Comparison of ENCODE assay signal across 17 cellular contexts in the genomic region with DNA sequence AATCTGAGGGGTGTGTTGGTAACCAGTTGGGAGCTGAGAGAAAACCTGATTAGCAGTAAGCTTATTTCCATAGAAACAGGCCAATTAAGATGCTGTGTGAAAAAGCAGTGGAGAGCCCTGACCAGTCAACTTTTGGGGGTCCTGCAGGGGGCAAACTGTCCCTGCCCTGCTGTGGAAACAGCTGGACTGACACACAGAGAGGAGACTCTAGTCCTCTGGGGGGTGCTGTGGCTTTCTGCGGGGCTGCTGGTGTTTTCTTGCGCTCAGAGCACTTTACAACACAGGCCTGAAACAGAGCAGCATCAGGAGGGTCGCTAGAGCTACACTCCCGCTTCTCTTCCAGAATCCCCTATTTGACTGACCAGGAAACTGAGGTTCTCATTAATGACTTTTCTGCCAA.
A peak's percentile ranks its signal among the peaks of the same experiment; 100 is the strongest.
DNase-seq lines count a peak whose midpoint lies in the region; ATAC-seq and TF ChIP-seq lines count a peak whose summit lies in the region.
"Had no signal": no experiment of that assay in that cellular context is flagged by ENCODE, and none has a peak within 500 bp of the region (broad histone marks: within the 10 kb centered on the region; RNA-seq: fewer than 3 reads in every experiment).

No MANE protein-coding gene starts in this region.

- no peak overlapping the region for H3K23ac ChIP-seq in trophoblast cell (ENCODE audit: low read length)

- H4K20me1 ChIP-seq in Loucy (ENCODE audit: insufficient read depth, low read length, poor library complexity, severe bottlenecking) = no peaks in the 10 kb centered on the region

- H4K91ac ChIP-seq in trophoblast cell (ENCODE audit: low read depth, low read length) = no peak overlapping the region

- H2AFZ ChIP-seq in Loucy (ENCODE audit: low read length) (no peak overlapping the region), trophoblast cell (ENCODE audit: insufficient read depth, low read length, poor library complexity) (no peak overlapping the region)

- no peaks in the 10 kb centered on the region for H3K79me2 ChIP-seq in Loucy (ENCODE audit: insufficient read depth, low read length)
- H3K79me2 ChIP-seq in trophoblast cell (ENCODE audit: control insufficient read depth, insufficient read depth, low read length, poor library complexity) = peaks cover 1% of the 10 kb centered on the region

- H2BK120ac ChIP-seq in trophoblast cell (ENCODE audit: insufficient read depth, low read length, poor library complexity) = no peak overlapping the region

- peaks cover 8% of the 10 kb centered on the region for H3K79me1 ChIP-seq in trophoblast cell (ENCODE audit: low read length)

- H3K9ac ChIP-seq in Loucy (ENCODE audit: low read depth, low read length, poor library complexity, severe bottlenecking) = no peak overlapping the region
- H3K9ac ChIP-seq in trophoblast cell (ENCODE audit: low read length) = no peak overlapping the region

- TF ChIP-seq CTCF in Loucy (conservative IDR thresholded peaks at IDR 0.05; ENCODE audit: low read length) = peak; percentile 69

- no peaks in the 10 kb centered on the region for H3F3A ChIP-seq in Loucy (ENCODE audit: low read depth)

- peak; percentile 29 for DNase-seq in activated CD8-positive, alpha-beta memory T cell treated with anti-CD3 and anti-CD28 coated beads, Interleukin-2, amount 50 U/mL, for 4 hours
- DNase-seq in activated CD8-positive, alpha-beta memory T cell treated with anti-CD3 and anti-CD28 coated beads, Interleukin-2, amount 50 U/mL, for 48 hours = no peak
- DNase-seq in ecto neural progenitor cell (ENCODE audit: low spot score) (peak; percentile 70), trophoblast cell (no peak), LoVo (ENCODE audit: low spot score) (no peak)
- DNase-seq: activated effector memory CD4-positive, alpha-beta T cell treated with Interleukin-2 at 50 U/mL for 16 hours; Caco-2; dorsolateral prefrontal cortex; SHP77; stimulated activated CD4-positive, alpha-beta T cell treated with anti-CD3 and anti-CD28 coated beads, Interleukin-4, amount 100 ng/mL, for 4 hours; stimulated activated naive CD4-positive, alpha-beta T cell treated with Interleukin-2 at 50 U/mL for 16 hours; T-helper 9 cell had no signal

- H3K18ac ChIP-seq in trophoblast cell (ENCODE audit: low read length) = no peak overlapping the region

- no peaks in the 10 kb centered on the region for H3K36me3 ChIP-seq in Loucy (ENCODE audit: insufficient read depth, low read length)
- H3K36me3 ChIP-seq in trophoblast cell (ENCODE audit: control insufficient read depth in 1 of 2, insufficient read depth in 2 of 2, low read length in 2 of 2) = no peaks in the 10 kb centered on the region
- H3K36me3 ChIP-seq: ascending aorta had no signal

- H3K27ac ChIP-seq in trophoblast cell (ENCODE audit: low read depth, low read length) = no peak overlapping the region
- H3K27ac ChIP-seq: ascending aorta, dorsolateral prefrontal cortex had no signal

- peak overlapping the region; percentile 45 for H2BK12ac ChIP-seq in trophoblast cell (ENCODE audit: low read length)

- no peaks in the 10 kb centered on the region for H3K27me3 ChIP-seq in Loucy (ENCODE audit: insufficient read depth, low read length, poor library complexity, severe bottlenecking)
- H3K27me3 ChIP-seq in trophoblast cell (ENCODE audit: insufficient read depth, low read length) = no peaks in the 10 kb centered on the region
- H3K27me3 ChIP-seq: ascending aorta, dorsolateral prefrontal cortex had no signal

- ATAC-seq in GM21528 (IDR thresholded peaks at IDR 0.05; ENCODE audit: low FRiP score, unreplicated experiment) (no peak), GM18517 (IDR thresholded peaks at IDR 0.05; ENCODE audit: unreplicated experiment) (no peak)
- ATAC-seq: HCT116 had no signal

- H4K12ac ChIP-seq in trophoblast cell (ENCODE audit: low read depth, low read length) = no peak overlapping the region

- H4K8ac ChIP-seq in trophoblast cell (ENCODE audit: low read depth, low read length) = no peak overlapping the region

- H3K4me2 ChIP-seq in Loucy (ENCODE audit: low read depth, low read length, poor library complexity, severe bottlenecking) (no peak overlapping the region), trophoblast cell (ENCODE audit: low read length) (no peak overlapping the region)

- H3K4me1 ChIP-seq in Loucy (ENCODE audit: insufficient read depth, low read length, poor library complexity, severe bottlenecking) (no peaks in the 10 kb centered on the region), trophoblast cell (ENCODE audit: control insufficient read depth in 1 of 2, insufficient read depth in 2 of 2, low read length in 2 of 2) (peaks cover 9 to 25% of the 10 kb centered on the region in 2 experiments)
- H3K4me1 ChIP-seq: ascending aorta had no signal

- H3K9me2 ChIP-seq in Loucy (replicated peaks; ENCODE audit: low read depth, low read length) = no peaks in the 10 kb centered on the region

- no peak overlapping the region for H3K14ac ChIP-seq in trophoblast cell (ENCODE audit: low read length)

- H3K4me3 ChIP-seq in Loucy (ENCODE audit: low read length, poor library complexity, severe bottlenecking) (no peak overlapping the region), trophoblast cell (ENCODE audit: low read depth, low read length) (no peak overlapping the region)
- H3K4me3 ChIP-seq: ascending aorta, dorsolateral prefrontal cortex had no signal

- WGBS in trophoblast cell (ENCODE audit: extremely low coverage, insufficient coverage, insufficient read length) = no CpG with 5 or more reads among the region's 4 CpGs

- H3K4ac ChIP-seq in trophoblast cell (ENCODE audit: low read depth, low read length) = no peak overlapping the region

- no peak overlapping the region for H2AK5ac ChIP-seq in trophoblast cell (ENCODE audit: low read length)

- no peak overlapping the region for H2BK5ac ChIP-seq in trophoblast cell (ENCODE audit: low read depth, low read length, poor library complexity)

- H3K9me3 ChIP-seq in Loucy (ENCODE audit: insufficient read depth, low read depth, low read length) (no peaks in the 10 kb centered on the region), trophoblast cell (ENCODE audit: insufficient read depth, low read depth, low read length) (no peaks in the 10 kb centered on the region)
- H3K9me3 ChIP-seq: ascending aorta, Caco-2 had no signal

Comparison
In these comparisons a context has a peak if more than half of its experiments do, and no peak if none do; other contexts are left out.
1. DNase-seq: peak in activated CD8-positive, alpha-beta memory T cell treated with anti-CD3 and anti-CD28 coated beads, Interleukin-2, amount 50 U/mL, for 4 hours (single experiment) and ecto neural progenitor cell (single experiment); none in activated CD8-positive, alpha-beta memory T cell treated with anti-CD3 and anti-CD28 coated beads, Interleukin-2, amount 50 U/mL, for 48 hours (single experiment), trophoblast cell (0 of 2) and LoVo (single experiment).